Comparison of ENCODE assay signal across 9 cellular contexts in the genomic region with DNA sequence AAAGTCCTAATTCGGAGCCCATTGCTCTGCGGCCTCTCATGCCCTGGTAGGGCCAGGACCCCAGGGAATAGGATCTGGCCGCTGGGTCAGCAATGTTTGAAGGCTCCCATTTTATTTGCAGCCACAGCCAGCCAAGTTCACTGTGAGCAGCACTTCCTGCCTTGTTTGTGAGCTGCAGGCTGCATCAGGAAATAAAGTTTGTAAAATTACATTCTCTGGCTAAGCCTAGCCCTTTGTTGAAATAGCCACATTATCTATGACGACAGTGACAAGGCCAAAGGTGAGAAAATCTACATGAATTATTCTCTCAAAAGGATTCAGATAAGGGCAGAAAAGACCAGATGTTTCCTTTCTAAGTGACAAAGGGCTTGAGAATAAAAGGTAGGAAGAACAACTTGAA. TPM values are rescaled to one million over a fixed set of nuclear protein-coding genes. Genes with fewer than 3 reads are reported as not detected.
DNase-seq lines count a peak whose midpoint lies in the region; ATAC-seq, FAIRE-seq and TF ChIP-seq lines count a peak whose summit lies in the region.
"Had no signal": no experiment of that assay in that cellular context is flagged by ENCODE, and none has a peak within 500 bp of the region (broad histone marks: within the 10 kb centered on the region; RNA-seq: fewer than 3 reads in every experiment).

No MANE protein-coding gene starts in this region.

- peak overlapping the region; percentile 98 to 100 (median 99) for H3K27ac Mint-ChIP-seq in immature natural killer cell
- H3K27ac Mint-ChIP-seq in stimulated activated effector memory CD8-positive, alpha-beta T cell treated with anti-CD3 and anti-CD28 coated beads, Interleukin-12 subunit alpha, Interleukin-12 subunit beta, amount 100 ng/mL, for 72 hours, result peak overlapping the region; percentile 94

- peak overlapping the region; percentile 92 for H2BK120ac ChIP-seq in IMR-90 (ENCODE audit: low read depth, low read length)

- intact Hi-C loops in IMR-90 (cut with micrococcal nuclease), result no loop called here
- intact Hi-C loops in K562 (cut with micrococcal nuclease), result no loop called here

- BruUV-seq in IMR-90 (replicated peaks; lab: Mats Ljungman, UMichigan) (no TSS peak), K562 (replicated peaks; lab: Mats Ljungman, UMichigan) (no TSS peak)

- H3K79me2 ChIP-seq in K562 (ENCODE audit: control insufficient read depth, insufficient read depth, low read length), result no peaks in the 10 kb centered on the region

- H3K23ac ChIP-seq in IMR-90 (ENCODE audit: low read depth, low read length), result peak overlapping the region; percentile 78; the same call in 1 of the 2 replicates

- peak overlapping the region; percentile 81 for H4K91ac ChIP-seq in IMR-90 (ENCODE audit: insufficient read depth, low read depth, low read length)

- FAIRE-seq in K562 (lab: Jason Lieb, UNC), result no peak

- H3K4me3 ChIP-seq in IMR-90 (ENCODE audit: insufficient read depth, low read depth, low read length), result no peak overlapping the region
- no peak overlapping the region for H3K4me3 ChIP-seq in K562

- H4K8ac ChIP-seq in IMR-90 (ENCODE audit: low read depth in 2 of 2, low read length in 2 of 2), result peak overlapping the region; percentile 78 to 87

- CTCF ChIA-PET in IMR-90 (lab: Yijun Ruan, JAX) (no interaction called here), K562 (lab: Yijun Ruan, JAX; ENCODE audit: low intra/inter-chr PET ratio) (no interaction called here)

- no peak for ATAC-seq in IMR-90 (ENCODE audit: low read depth)
- no peak; the same call in 2 of the 3 replicates for ATAC-seq in K562
- ATAC-seq in stimulated activated effector memory CD8-positive, alpha-beta T cell treated with anti-CD3 and anti-CD28 coated beads, Interleukin-12 subunit alpha, Interleukin-12 subunit beta, amount 100 ng/mL, for 72 hours, result no peak
- no peak for ATAC-seq in HG02885 (IDR thresholded peaks at IDR 0.05; ENCODE audit: poor library complexity, unreplicated experiment)

- H4K20me1 ChIP-seq in IMR-90 (ENCODE audit: insufficient read depth, low read length), result no peaks in the 10 kb centered on the region
- no peaks in the 10 kb centered on the region for H4K20me1 ChIP-seq in K562 (replicated peaks; ENCODE audit: control insufficient read depth, insufficient read depth, low read length)

- H3K27me3 ChIP-seq in IMR-90 (ENCODE audit: control insufficient read depth, insufficient read depth, low read length), result no peaks in the 10 kb centered on the region
- H3K27me3 ChIP-seq in K562 (ENCODE audit: control insufficient read depth in 2 of 2, insufficient read depth in 2 of 2, low read length in 2 of 2), result no peaks in the 10 kb centered on the region

- H3K56ac ChIP-seq in IMR-90 (ENCODE audit: extremely low read depth, insufficient read depth, low read length), result peak overlapping the region; percentile 67

- peak overlapping the region; percentile 86; the same call in 1 of the 2 replicates for H3K18ac ChIP-seq in IMR-90 (ENCODE audit: low read depth, low read length)

- H3K27me3 Mint-ChIP-seq in immature natural killer cell (ENCODE audit: low read depth in 3 of 3), result peaks cover 0 to 6% (median 4%) of the 10 kb centered on the region in 3 donors

- dilution Hi-C loops in IMR-90 (cut with HindIII; ENCODE audit: low sequenced_read_pairs, unreplicated experiment), result no loop called here

- H3K9me3 ChIP-seq in IMR-90 (ENCODE audit: control insufficient read depth, insufficient read depth, low read length) (no peaks in the 10 kb centered on the region), K562 (replicated peaks; ENCODE audit: control insufficient read depth, insufficient read depth, low read depth, low read length) (no peaks in the 10 kb centered on the region)

- peak overlapping the region; percentile 87 for H3K27ac ChIP-seq in IMR-90 (ENCODE audit: insufficient read depth, low read length)
- peak overlapping the region; percentile 82; the same call in 2 of the 3 replicates for H3K27ac ChIP-seq in K562 (ENCODE audit: extremely low read depth, low read depth, low read length)

- H3K4ac ChIP-seq in IMR-90 (ENCODE audit: low read depth, low read length), result peak overlapping the region; percentile 93

- TF ChIP-seq CTCF in IMR-90 (conservative IDR thresholded peaks at IDR 0.05; ENCODE audit: low read depth, low read length) (no peak), K562 (IDR thresholded peaks at IDR 0.05 in 2 of 3, conservative IDR thresholded peaks at IDR 0.05 in 1 of 3; ENCODE audit: insufficient read depth in 2 of 3, low read depth in 1 of 3, low read length in 3 of 3) (no peak)

- peaks cover 14% of the 10 kb centered on the region for H3K9me1 ChIP-seq in IMR-90 (ENCODE audit: insufficient read depth, low read length)
- H3K9me1 ChIP-seq in K562 (ENCODE audit: control insufficient read depth, insufficient read depth, low read length), result no peaks in the 10 kb centered on the region

- H3K4me1 ChIP-seq in IMR-90 (ENCODE audit: control insufficient read depth, insufficient read depth, low read length) (peaks cover 25% of the 10 kb centered on the region), K562 (replicated peaks in 1 of 2; ENCODE audit: control insufficient read depth in 2 of 2, insufficient read depth in 2 of 2, low read length in 2 of 2) (peaks cover 22 to 38% of the 10 kb centered on the region in 2 experiments)

- peaks cover 53 to 62% of the 10 kb centered on the region in 2 donors for H3K4me1 Mint-ChIP-seq in immature natural killer cell
- H3K4me1 Mint-ChIP-seq in stimulated activated effector memory CD8-positive, alpha-beta T cell treated with anti-CD3 and anti-CD28 coated beads, Interleukin-12 subunit alpha, Interleukin-12 subunit beta, amount 100 ng/mL, for 72 hours, result peaks cover 40% of the 10 kb centered on the region

- H3K9ac ChIP-seq in IMR-90 (ENCODE audit: low read depth, low read length) (peak overlapping the region; percentile 37; the same call in 1 of the 2 replicates), K562 (ENCODE audit: insufficient read depth in 1 of 2, low read depth in 2 of 2, low read length in 2 of 2) (peak overlapping the region; percentile 62 to 88; a peak in 2 of 4 replicates)

- H3K4me2 ChIP-seq in IMR-90 (ENCODE audit: low read depth, low read length) (peak overlapping the region; percentile 16), K562 (ENCODE audit: insufficient read depth, low read length) (no peak overlapping the region; the same call in 1 of the 2 replicates)

- peak overlapping the region; percentile 91 to 97 (median 93) for H3K4me3 Mint-ChIP-seq in immature natural killer cell
- peak overlapping the region; percentile 93 for H3K4me3 Mint-ChIP-seq in stimulated activated effector memory CD8-positive, alpha-beta T cell treated with anti-CD3 and anti-CD28 coated beads, Interleukin-12 subunit alpha, Interleukin-12 subunit beta, amount 100 ng/mL, for 72 hours

- H2AK9ac ChIP-seq in IMR-90 (replicated peaks; ENCODE audit: low read depth, low read length, poor library complexity), result no peak overlapping the region

- WGBS in IMR-90 (ENCODE audit: extremely low coverage in 2 of 2, insufficient read length in 1 of 2), 2 experiments, result no CpG with 5 or more reads among the region's 4 CpGs
- 47% methylated on average over 4 of the region's 4 CpGs for WGBS in K562 (ENCODE audit: insufficient coverage, low coverage, missing lambda C conversion rate)

- no peaks in the 10 kb centered on the region for H3K9me3 Mint-ChIP-seq in immature natural killer cell
- H3K9me3 Mint-ChIP-seq in stimulated activated effector memory CD8-positive, alpha-beta T cell treated with anti-CD3 and anti-CD28 coated beads, Interleukin-12 subunit alpha, Interleukin-12 subunit beta, amount 100 ng/mL, for 72 hours, result no peaks in the 10 kb centered on the region

- peak; percentile 68 for DNase-seq in IMR-90
- peak in 1 of 4 experiments; percentile 52 for DNase-seq in K562 (ENCODE audit: extremely low read depth in 1 of 4, low spot score in 3 of 4)
- DNase-seq in immature natural killer cell, result peak; percentile 62 to 68 (median 66)
- DNase-seq in stimulated activated effector memory CD8-positive, alpha-beta T cell treated with anti-CD3 and anti-CD28 coated beads, Interleukin-12 subunit alpha, Interleukin-12 subunit beta, amount 100 ng/mL, for 72 hours (ENCODE audit: low spot score in 2 of 2), result no peak
- no peak for DNase-seq in NCI-H2107 treated with DMSO at 0.1 percent for 48 hours (lab: John Stamatoyannopoulos, UW; ENCODE audit: unreplicated experiment)
- DNase-seq in activated CD4-positive, alpha-beta T cell treated with anti-CD3 and anti-CD28 coated beads for 4 hours, result no peak
- DNase-seq in activated CD8-positive, alpha-beta memory T cell treated with anti-CD3 and anti-CD28 coated beads, Interleukin-2, amount 50 U/mL, for 4 hours, result no peak
- DNase-seq: cerebellar nuclear complex had no signal

- H2BK20ac ChIP-seq in IMR-90 (ENCODE audit: low read depth, low read length), result peak overlapping the region; percentile 75

- peak overlapping the region; percentile 99 for H2BK5ac ChIP-seq in IMR-90 (ENCODE audit: low read depth, low read length, poor library complexity, severe bottlenecking)

- no peaks in the 10 kb centered on the region for H3K36me3 Mint-ChIP-seq in immature natural killer cell
- H3K36me3 Mint-ChIP-seq in stimulated activated effector memory CD8-positive, alpha-beta T cell treated with anti-CD3 and anti-CD28 coated beads, Interleukin-12 subunit alpha, Interleukin-12 subunit beta, amount 100 ng/mL, for 72 hours, result no peaks in the 10 kb centered on the region

- in situ Hi-C loops in IMR-90 (cut with MboI; ENCODE audit: low sequenced_read_pairs) (no loop called here), K562 (cut with MboI) (no loop called here)

- POLR2A ChIA-PET in IMR-90 (lab: Charles Lee; ENCODE audit: unreplicated experiment), result interaction anchor here (1.7 kb wide), 1 partner anchor 26 kb away, joined by 7 read pairs; no protein-coding TSS in a partner anchor
- POLR2A ChIA-PET in K562 (lab: Yijun Ruan, JAX), result interaction anchor here (1.1 kb wide), 1 partner anchor 23 kb away, joined by 3 read pairs; no protein-coding TSS in a partner anchor

- peak overlapping the region; percentile 62; the same call in 2 of the 3 replicates for H2BK15ac ChIP-seq in IMR-90 (ENCODE audit: low read depth, low read length)

- peak overlapping the region; percentile 70 for H4K5ac ChIP-seq in IMR-90 (ENCODE audit: low read depth, low read length)

- H3K14ac ChIP-seq in IMR-90 (replicated peaks; ENCODE audit: low read depth, low read length), result peak overlapping the region; percentile 71

- H3K36me3 ChIP-seq in IMR-90 (ENCODE audit: control insufficient read depth, insufficient read depth, low read length) (no peaks in the 10 kb centered on the region), K562 (ENCODE audit: control insufficient read depth, insufficient read depth, low read length) (no peaks in the 10 kb centered on the region)

- TF ChIP-seq POLR2A in IMR-90 (IDR thresholded peaks at IDR 0.05; ENCODE audit: low read depth, low read length) (peak; percentile 54; the same call in 1 of the 2 replicates), K562 (conservative IDR thresholded peaks at IDR 0.05) (no peak)

- H2AFZ ChIP-seq in IMR-90 (replicated peaks; ENCODE audit: low read length, poor library complexity), result no peak overlapping the region
- peak overlapping the region; percentile 93 for H2AFZ ChIP-seq in K562 (ENCODE audit: low read depth, low read length)

- H2AK5ac ChIP-seq in IMR-90 (ENCODE audit: low read depth, low read length), result peak overlapping the region; percentile 75

- peaks cover 11 to 26% of the 10 kb centered on the region in 2 experiments; a peak in 3 of 4 replicates for H3K79me1 ChIP-seq in IMR-90 (ENCODE audit: low read depth in 1 of 2, low read length in 2 of 2)

- peak; percentile 28; the same call in 1 of the 2 replicates for TF ChIP-seq EP300 in K562 (IDR thresholded peaks at IDR 0.05; ENCODE audit: low read length)

- TF ChIP-seq RAD21 in IMR-90 (IDR thresholded peaks at IDR 0.05; ENCODE audit: low read length) (no peak), K562 (CRISPR knock-in tag; conservative IDR thresholded peaks at IDR 0.05 in 1 of 2, IDR thresholded peaks at IDR 0.05 in 1 of 2) (no peak)

RNA-seq across cellular contexts. Expression of a gene that starts 23.7 kb away (rescaled TPM):
- total RNA-seq in IMR-90 (2012; rRNA removed) (1,331 and 2,388 TPM in 2 replicates), K562 (2014; rRNA removed) (173 and 176 TPM in 2 replicates), K562 (2014; rRNA removed; fragmentation: Illumina TruSeq; extraction: Trizol) (172 and 199 TPM in 2 replicates), K562 (2015; rRNA removed; fragmentation: Illumina TruSeq; extraction: Trizol) (175 and 190 TPM in 2 replicates), K562 (2021) (155 and 160 TPM in 2 replicates)
- polyA plus RNA-seq in IMR-90 (2012; rRNA removed) (1,631 and 2,066 TPM in 2 replicates), K562 (2011; rRNA removed) (135 and 194 TPM in 2 replicates), K562 (2014; fragmentation: Illumina TruSeq; extraction: Trizol) (144 and 149 TPM in 2 replicates), K562 (2014; fragmentation: Nextera tagmentation; extraction: Ambion mirVana) (10 to 100 TPM; 40.2 to 61.9 TPM), K562 (2014; rRNA removed) (133 and 150 TPM in 2 replicates), immature natural killer cell (100 to 1,000 TPM; 241 to 320 (median 276) TPM)
- polyA plus RNA-seq in IMR-90 (2012; cell fraction: cytosol; rRNA removed), result 248 and 281 TPM in 2 replicates
- 53.9 and 506 TPM in 2 replicates for polyA plus RNA-seq in IMR-90 (2012; cell fraction: nucleus; rRNA removed; ENCODE audit: low replicate concordance)
- 67.4 and 220 TPM in 2 replicates for total RNA-seq in K562 (2011; cell fraction: chromatin; rRNA removed; ENCODE audit: low replicate concordance)
- total RNA-seq in K562 (2011; cell fraction: nucleolus; rRNA removed), result 103 and 140 TPM in 2 replicates
- 195 and 215 TPM in 2 replicates for total RNA-seq in K562 (2011; cell fraction: nucleoplasm; rRNA removed)
- polyA plus RNA-seq in K562 (2011; cell fraction: cytosol; rRNA removed), result 28.8 and 90.8 TPM in 2 replicates
- polyA plus RNA-seq in K562 (2011; cell fraction: nucleus; rRNA removed), result 26.1 and 44.3 TPM in 2 replicates
- 135 and 173 TPM in 2 replicates for polyA plus RNA-seq in K562 (2012)
- polyA minus RNA-seq in K562 (2011; rRNA and poly(A)+ RNA removed), result 277 and 287 TPM in 2 replicates
- polyA minus RNA-seq in K562 (2011; cell fraction: cytosol; rRNA and poly(A)+ RNA removed), result 83.6 and 105 TPM in 2 replicates
- 35.9 and 78.5 TPM in 2 replicates for polyA minus RNA-seq in K562 (2011; cell fraction: nucleus; rRNA and poly(A)+ RNA removed)

Comparison
In these comparisons a context has a peak if more than half of its experiments do, and no peak if none do; other contexts are left out.
1. DNase-seq: peak in IMR-90 (single experiment) and immature natural killer cell (3 of 3); none in stimulated activated effector memory CD8-positive, alpha-beta T cell treated with anti-CD3 and anti-CD28 coated beads, Interleukin-12 subunit alpha, Interleukin-12 subunit beta, amount 100 ng/mL, for 72 hours (0 of 2), NCI-H2107 treated with DMSO at 0.1 percent for 48 hours (single experiment), activated CD4-positive, alpha-beta T cell treated with anti-CD3 and anti-CD28 coated beads for 4 hours (0 of 2) and activated CD8-positive, alpha-beta memory T cell treated with anti-CD3 and anti-CD28 coated beads, Interleukin-2, amount 50 U/mL, for 4 hours (single experiment).